In the genomic region with DNA sequence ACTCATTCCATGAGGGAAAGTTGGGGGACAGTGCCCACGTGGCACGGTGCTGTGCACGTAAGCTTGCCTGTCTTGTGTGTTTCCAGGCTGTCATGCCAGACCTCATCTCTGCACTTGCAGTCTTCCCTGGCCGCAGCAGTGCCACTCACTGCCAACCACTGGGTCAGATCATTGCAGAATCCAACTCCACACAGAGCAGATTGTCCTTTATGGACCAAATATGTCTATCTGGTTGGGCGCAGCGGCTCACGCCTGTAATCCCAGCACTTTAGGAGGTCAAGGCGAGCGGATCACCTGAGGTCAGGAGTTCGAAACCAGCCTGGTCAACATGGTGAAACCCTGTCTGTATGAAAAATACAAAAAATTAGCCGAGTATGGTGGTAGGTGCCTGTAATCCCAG, we compare ENCODE assay signal across 18 cellular contexts.
"Had no signal": no experiment of that assay in that cellular context is flagged by ENCODE, and none has a peak within 500 bp of the region (broad histone marks: within the 10 kb centered on the region; RNA-seq: fewer than 3 reads in every experiment).

No MANE protein-coding gene starts in this region.

- DNase-seq: KBM-7, MV-4-11, NCI-H1048, NCI-H1105, NCI-H1417, NCI-H1436 treated with DMSO at 0.1 percent for 48 hours, NCI-H1694, NCI-H187 treated with DMSO at 0.1 percent for 48 hours, NCI-H2029 treated with DMSO at 0.1 percent for 48 hours, NCI-H2107, NCI-H2227 treated with DMSO at 0.1 percent for 48 hours, NCI-H524, NCI-H526 treated with DMSO at 0.1 percent for 48 hours, NCI-H774, RPMI8226, SHP77 had no signal

- FAIRE-seq: RCC 7860 had no signal

- ATAC-seq: SK-N-SH treated with all-trans-retinoic acid at 6 μM for 48 hours had no signal
